1 cellular context compared by ENCODE assay signal in the genomic region with DNA sequence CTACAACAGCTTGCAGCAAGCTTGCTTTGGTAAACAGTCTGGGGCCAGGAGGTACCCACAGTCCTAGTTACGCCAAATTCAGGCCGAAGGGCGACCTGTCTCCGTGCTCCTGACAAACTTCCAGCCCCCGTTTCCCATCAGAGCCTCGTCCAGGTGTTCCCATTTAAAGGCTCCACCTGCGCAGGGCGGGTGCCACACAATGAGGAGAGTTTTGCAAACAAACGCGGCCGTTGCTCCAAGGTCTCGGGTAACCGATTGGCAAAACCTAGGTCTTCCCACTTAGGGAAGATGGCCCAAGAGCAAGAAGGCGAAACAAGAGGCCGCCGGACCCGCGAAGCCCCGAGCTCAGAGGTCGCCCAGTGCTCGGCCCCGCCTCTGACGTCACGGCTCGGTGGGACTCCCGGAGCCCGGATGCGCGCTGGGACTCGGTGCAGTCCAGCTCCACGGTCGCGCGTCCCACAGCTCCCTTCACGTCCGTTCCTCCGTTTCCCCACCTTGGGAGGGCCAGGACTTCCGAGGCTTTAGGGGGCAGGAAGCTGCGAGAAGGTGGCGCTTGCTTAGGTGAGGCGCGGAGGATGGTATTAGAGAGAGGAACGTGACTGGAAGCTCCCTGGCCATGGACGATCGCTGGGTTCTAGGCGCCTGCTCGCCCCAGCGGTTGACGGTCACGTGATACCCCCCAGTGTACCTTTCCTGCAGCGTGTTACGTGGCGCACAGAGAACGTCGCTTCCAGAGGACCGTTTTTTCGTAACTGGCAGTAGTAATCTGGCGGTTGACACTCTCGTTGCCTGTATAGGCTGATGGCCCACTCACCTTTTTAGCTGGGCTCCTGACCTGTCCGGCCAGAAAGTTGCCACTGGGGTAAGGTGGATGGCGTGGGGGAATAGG.
TF ChIP-seq lines count a peak whose summit lies in the region.

No MANE protein-coding gene starts in this region.

TF ChIP-seq in HepG2, 621 proteins besides CTCF, POLR2A, EP300 and RAD21 (continued from another document and continues in another):
- TF ChIP-seq, protein P1, sequence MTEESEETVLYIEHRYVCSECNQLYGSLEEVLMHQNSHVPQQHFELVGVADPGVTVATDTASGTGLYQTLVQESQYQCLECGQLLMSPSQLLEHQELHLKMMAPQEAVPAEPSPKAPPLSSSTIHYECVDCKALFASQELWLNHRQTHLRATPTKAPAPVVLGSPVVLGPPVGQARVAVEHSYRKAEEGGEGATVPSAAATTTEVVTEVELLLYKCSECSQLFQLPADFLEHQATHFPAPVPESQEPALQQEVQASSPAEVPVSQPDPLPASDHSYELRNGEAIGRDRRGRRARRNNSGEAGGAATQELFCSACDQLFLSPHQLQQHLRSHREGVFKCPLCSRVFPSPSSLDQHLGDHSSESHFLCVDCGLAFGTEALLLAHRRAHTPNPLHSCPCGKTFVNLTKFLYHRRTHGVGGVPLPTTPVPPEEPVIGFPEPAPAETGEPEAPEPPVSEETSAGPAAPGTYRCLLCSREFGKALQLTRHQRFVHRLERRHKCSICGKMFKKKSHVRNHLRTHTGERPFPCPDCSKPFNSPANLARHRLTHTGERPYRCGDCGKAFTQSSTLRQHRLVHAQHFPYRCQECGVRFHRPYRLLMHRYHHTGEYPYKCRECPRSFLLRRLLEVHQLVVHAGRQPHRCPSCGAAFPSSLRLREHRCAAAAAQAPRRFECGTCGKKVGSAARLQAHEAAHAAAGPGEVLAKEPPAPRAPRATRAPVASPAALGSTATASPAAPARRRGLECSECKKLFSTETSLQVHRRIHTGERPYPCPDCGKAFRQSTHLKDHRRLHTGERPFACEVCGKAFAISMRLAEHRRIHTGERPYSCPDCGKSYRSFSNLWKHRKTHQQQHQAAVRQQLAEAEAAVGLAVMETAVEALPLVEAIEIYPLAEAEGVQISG (CRISPR knock-in tag; IDR thresholded peaks at IDR 0.05): no peak
- peak; percentile 45; the same call in 1 of the 2 replicates for TF ChIP-seq ATF7-NPFF (CRISPR knock-in tag; IDR thresholded peaks at IDR 0.05; ENCODE audit: low read depth)
- 0 out of 2 replicates have a peak, but pooled peaks have one; percentile 41 for TF ChIP-seq ZNF841 (CRISPR knock-in tag; IDR thresholded peaks at IDR 0.05; ENCODE audit: borderline replicate concordance)
- TF ChIP-seq ZMYM4 (CRISPR knock-in tag; IDR thresholded peaks at IDR 0.05): peak; percentile 65
- no peak for TF ChIP-seq ZNF547 (CRISPR knock-in tag; IDR thresholded peaks at IDR 0.05)
- peak; percentile 6; the same call in 1 of the 2 replicates for TF ChIP-seq PPARG (CRISPR knock-in tag; conservative IDR thresholded peaks at IDR 0.05)
- TF ChIP-seq, protein P2, sequence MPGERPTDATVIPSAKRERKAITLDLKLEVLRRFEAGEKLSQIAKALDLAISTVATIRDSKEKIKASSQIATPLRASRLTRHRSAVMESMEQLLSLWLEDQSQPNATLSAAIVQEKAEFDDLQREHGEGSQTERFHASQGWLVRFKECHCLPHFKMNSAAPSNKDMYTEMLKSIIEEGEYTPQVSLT (CRISPR knock-in tag; IDR thresholded peaks at IDR 0.05; ENCODE audit: borderline replicate concordance, low read depth): no peak
- no peak for TF ChIP-seq RORA (CRISPR knock-in tag; IDR thresholded peaks at IDR 0.05)
- TF ChIP-seq, protein P3, sequence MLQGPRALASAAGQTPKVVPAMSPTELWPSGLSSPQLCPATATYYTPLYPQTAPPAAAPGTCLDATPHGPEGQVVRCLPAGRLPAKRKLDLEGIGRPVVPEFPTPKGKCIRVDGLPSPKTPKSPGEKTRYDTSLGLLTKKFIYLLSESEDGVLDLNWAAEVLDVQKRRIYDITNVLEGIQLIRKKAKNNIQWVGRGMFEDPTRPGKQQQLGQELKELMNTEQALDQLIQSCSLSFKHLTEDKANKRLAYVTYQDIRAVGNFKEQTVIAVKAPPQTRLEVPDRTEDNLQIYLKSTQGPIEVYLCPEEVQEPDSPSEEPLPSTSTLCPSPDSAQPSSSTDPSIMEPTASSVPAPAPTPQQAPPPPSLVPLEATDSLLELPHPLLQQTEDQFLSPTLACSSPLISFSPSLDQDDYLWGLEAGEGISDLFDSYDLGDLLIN (CRISPR knock-in tag; IDR thresholded peaks at IDR 0.05; ENCODE audit: borderline replicate concordance): no peak
- no peak for TF ChIP-seq ZNF720 (CRISPR knock-in tag; IDR thresholded peaks at IDR 0.05)
- TF ChIP-seq, protein P4, sequence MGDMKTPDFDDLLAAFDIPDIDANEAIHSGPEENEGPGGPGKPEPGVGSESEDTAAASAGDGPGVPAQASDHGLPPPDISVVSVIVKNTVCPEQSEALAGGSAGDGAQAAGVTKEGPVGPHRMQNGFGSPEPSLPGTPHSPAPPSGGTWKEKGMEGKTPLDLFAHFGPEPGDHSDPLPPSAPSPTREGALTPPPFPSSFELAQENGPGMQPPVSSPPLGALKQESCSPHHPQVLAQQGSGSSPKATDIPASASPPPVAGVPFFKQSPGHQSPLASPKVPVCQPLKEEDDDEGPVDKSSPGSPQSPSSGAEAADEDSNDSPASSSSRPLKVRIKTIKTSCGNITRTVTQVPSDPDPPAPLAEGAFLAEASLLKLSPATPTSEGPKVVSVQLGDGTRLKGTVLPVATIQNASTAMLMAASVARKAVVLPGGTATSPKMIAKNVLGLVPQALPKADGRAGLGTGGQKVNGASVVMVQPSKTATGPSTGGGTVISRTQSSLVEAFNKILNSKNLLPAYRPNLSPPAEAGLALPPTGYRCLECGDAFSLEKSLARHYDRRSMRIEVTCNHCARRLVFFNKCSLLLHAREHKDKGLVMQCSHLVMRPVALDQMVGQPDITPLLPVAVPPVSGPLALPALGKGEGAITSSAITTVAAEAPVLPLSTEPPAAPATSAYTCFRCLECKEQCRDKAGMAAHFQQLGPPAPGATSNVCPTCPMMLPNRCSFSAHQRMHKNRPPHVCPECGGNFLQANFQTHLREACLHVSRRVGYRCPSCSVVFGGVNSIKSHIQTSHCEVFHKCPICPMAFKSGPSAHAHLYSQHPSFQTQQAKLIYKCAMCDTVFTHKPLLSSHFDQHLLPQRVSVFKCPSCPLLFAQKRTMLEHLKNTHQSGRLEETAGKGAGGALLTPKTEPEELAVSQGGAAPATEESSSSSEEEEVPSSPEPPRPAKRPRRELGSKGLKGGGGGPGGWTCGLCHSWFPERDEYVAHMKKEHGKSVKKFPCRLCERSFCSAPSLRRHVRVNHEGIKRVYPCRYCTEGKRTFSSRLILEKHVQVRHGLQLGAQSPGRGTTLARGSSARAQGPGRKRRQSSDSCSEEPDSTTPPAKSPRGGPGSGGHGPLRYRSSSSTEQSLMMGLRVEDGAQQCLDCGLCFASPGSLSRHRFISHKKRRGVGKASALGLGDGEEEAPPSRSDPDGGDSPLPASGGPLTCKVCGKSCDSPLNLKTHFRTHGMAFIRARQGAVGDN (CRISPR knock-in tag; IDR thresholded peaks at IDR 0.05): peak; percentile 97
- no peak for TF ChIP-seq ZNF549 (CRISPR knock-in tag; IDR thresholded peaks at IDR 0.05)
- 0 out of 2 replicates have a peak, but pooled peaks have one; percentile 12 for TF ChIP-seq FOXK1 (CRISPR knock-in tag; IDR thresholded peaks at IDR 0.05; ENCODE audit: borderline replicate concordance, low read depth)
- TF ChIP-seq, protein P5, sequence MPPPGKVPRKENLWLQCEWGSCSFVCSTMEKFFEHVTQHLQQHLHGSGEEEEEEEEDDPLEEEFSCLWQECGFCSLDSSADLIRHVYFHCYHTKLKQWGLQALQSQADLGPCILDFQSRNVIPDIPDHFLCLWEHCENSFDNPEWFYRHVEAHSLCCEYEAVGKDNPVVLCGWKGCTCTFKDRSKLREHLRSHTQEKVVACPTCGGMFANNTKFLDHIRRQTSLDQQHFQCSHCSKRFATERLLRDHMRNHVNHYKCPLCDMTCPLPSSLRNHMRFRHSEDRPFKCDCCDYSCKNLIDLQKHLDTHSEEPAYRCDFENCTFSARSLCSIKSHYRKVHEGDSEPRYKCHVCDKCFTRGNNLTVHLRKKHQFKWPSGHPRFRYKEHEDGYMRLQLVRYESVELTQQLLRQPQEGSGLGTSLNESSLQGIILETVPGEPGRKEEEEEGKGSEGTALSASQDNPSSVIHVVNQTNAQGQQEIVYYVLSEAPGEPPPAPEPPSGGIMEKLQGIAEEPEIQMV (CRISPR knock-in tag; IDR thresholded peaks at IDR 0.05; ENCODE audit: low read depth): no peak
- TF ChIP-seq, protein P6, sequence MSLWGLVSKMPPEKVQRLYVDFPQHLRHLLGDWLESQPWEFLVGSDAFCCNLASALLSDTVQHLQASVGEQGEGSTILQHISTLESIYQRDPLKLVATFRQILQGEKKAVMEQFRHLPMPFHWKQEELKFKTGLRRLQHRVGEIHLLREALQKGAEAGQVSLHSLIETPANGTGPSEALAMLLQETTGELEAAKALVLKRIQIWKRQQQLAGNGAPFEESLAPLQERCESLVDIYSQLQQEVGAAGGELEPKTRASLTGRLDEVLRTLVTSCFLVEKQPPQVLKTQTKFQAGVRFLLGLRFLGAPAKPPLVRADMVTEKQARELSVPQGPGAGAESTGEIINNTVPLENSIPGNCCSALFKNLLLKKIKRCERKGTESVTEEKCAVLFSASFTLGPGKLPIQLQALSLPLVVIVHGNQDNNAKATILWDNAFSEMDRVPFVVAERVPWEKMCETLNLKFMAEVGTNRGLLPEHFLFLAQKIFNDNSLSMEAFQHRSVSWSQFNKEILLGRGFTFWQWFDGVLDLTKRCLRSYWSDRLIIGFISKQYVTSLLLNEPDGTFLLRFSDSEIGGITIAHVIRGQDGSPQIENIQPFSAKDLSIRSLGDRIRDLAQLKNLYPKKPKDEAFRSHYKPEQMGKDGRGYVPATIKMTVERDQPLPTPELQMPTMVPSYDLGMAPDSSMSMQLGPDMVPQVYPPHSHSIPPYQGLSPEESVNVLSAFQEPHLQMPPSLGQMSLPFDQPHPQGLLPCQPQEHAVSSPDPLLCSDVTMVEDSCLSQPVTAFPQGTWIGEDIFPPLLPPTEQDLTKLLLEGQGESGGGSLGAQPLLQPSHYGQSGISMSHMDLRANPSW (CRISPR knock-in tag; IDR thresholded peaks at IDR 0.05; ENCODE audit: borderline replicate concordance): no peak; the same call in 1 of the 2 replicates
- no peak for TF ChIP-seq SRSF4 (IDR thresholded peaks at IDR 0.05; ENCODE audit: low read depth, low read length, poor library complexity, severe bottlenecking)
- no peak for TF ChIP-seq SMARCC2 (IDR thresholded peaks at IDR 0.05)
- TF ChIP-seq ZNF816 (CRISPR knock-in tag; IDR thresholded peaks at IDR 0.05; ENCODE audit: borderline replicate concordance): no peak
- TF ChIP-seq, protein P7, sequence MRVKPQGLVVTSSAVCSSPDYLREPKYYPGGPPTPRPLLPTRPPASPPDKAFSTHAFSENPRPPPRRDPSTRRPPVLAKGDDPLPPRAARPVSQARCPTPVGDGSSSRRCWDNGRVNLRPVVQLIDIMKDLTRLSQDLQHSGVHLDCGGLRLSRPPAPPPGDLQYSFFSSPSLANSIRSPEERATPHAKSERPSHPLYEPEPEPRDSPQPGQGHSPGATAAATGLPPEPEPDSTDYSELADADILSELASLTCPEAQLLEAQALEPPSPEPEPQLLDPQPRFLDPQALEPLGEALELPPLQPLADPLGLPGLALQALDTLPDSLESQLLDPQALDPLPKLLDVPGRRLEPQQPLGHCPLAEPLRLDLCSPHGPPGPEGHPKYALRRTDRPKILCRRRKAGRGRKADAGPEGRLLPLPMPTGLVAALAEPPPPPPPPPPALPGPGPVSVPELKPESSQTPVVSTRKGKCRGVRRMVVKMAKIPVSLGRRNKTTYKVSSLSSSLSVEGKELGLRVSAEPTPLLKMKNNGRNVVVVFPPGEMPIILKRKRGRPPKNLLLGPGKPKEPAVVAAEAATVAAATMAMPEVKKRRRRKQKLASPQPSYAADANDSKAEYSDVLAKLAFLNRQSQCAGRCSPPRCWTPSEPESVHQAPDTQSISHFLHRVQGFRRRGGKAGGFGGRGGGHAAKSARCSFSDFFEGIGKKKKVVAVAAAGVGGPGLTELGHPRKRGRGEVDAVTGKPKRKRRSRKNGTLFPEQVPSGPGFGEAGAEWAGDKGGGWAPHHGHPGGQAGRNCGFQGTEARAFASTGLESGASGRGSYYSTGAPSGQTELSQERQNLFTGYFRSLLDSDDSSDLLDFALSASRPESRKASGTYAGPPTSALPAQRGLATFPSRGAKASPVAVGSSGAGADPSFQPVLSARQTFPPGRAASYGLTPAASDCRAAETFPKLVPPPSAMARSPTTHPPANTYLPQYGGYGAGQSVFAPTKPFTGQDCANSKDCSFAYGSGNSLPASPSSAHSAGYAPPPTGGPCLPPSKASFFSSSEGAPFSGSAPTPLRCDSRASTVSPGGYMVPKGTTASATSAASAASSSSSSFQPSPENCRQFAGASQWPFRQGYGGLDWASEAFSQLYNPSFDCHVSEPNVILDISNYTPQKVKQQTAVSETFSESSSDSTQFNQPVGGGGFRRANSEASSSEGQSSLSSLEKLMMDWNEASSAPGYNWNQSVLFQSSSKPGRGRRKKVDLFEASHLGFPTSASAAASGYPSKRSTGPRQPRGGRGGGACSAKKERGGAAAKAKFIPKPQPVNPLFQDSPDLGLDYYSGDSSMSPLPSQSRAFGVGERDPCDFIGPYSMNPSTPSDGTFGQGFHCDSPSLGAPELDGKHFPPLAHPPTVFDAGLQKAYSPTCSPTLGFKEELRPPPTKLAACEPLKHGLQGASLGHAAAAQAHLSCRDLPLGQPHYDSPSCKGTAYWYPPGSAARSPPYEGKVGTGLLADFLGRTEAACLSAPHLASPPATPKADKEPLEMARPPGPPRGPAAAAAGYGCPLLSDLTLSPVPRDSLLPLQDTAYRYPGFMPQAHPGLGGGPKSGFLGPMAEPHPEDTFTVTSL (CRISPR knock-in tag; IDR thresholded peaks at IDR 0.05; ENCODE audit: borderline replicate concordance): no peak
- no peak for TF ChIP-seq NFE2 (CRISPR knock-in tag; IDR thresholded peaks at IDR 0.05)
- TF ChIP-seq, protein P8, sequence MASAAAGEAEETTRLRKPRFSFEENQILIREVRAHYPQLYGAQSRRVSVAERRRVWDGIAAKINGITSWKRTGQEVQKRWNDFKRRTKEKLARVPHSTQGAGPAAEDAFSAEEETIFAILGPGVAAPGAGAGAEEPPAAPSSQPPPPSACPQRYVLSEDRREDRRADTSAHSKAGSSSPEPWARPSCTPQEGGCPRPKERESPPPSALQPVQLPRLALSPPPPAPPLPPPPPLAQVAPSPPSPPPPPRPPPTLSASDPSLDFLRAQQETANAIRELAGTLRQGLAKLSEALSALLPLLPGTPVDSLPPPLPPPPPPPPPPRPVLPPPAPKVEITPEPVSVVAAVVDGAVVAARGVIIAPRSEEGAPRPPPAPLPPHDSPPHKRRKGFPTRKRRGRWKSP (CRISPR knock-in tag; IDR thresholded peaks at IDR 0.05): peak; percentile 47; the same call in 1 of the 2 replicates
- TF ChIP-seq XRCC5 (optimal IDR thresholded peaks at IDR 0.05; ENCODE audit: low read length): peak; percentile 79
- TF ChIP-seq PHF20 (CRISPR knock-in tag; IDR thresholded peaks at IDR 0.05): peak; percentile 58
- TF ChIP-seq, protein P9, sequence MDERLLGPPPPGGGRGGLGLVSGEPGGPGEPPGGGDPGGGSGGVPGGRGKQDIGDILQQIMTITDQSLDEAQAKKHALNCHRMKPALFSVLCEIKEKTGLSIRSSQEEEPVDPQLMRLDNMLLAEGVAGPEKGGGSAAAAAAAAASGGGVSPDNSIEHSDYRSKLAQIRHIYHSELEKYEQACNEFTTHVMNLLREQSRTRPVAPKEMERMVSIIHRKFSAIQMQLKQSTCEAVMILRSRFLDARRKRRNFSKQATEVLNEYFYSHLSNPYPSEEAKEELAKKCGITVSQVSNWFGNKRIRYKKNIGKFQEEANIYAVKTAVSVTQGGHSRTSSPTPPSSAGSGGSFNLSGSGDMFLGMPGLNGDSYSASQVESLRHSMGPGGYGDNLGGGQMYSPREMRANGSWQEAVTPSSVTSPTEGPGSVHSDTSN (CRISPR knock-in tag; IDR thresholded peaks at IDR 0.05): no peak
- peak; percentile 64; the same call in 1 of the 2 replicates for TF ChIP-seq TSC22D2 (CRISPR knock-in tag; IDR thresholded peaks at IDR 0.05; ENCODE audit: borderline replicate concordance)
- TF ChIP-seq ZNF34 (CRISPR knock-in tag; IDR thresholded peaks at IDR 0.05; ENCODE audit: borderline replicate concordance): no peak
